21 cellular contexts compared by ENCODE assay signal in genomic region chr6:111294374-111294967, GRCh38.
A peak's percentile ranks its signal among the peaks of the same experiment; 100 is the strongest.
DNase-seq lines count a peak whose midpoint lies in the region; ATAC-seq and TF ChIP-seq lines count a peak whose summit lies in the region.
"Had no signal": no experiment of that assay in that cellular context is flagged by ENCODE, and none has a peak within 500 bp of the region (broad histone marks: within the 10 kb centered on the region; RNA-seq: fewer than 3 reads in every experiment).

No MANE protein-coding gene starts in this region.

- H2BK120ac ChIP-seq in neuronal stem cell (ENCODE audit: low read depth, low read length) = no peak overlapping the region

- no peak overlapping the region for H3K18ac ChIP-seq in neuronal stem cell (ENCODE audit: low read length)

- H4K20me1 ChIP-seq in neural progenitor cell (ENCODE audit: low read depth) = no peaks in the 10 kb centered on the region

- intact Hi-C loops in Right ventricle myocardium inferior (cut with DNase I) = no loop called here
- intact Hi-C loops in cardiac septum (cut with DNase I) = no loop called here
- intact Hi-C loops in sciatic nerve (cut with DNase I) = no loop called here

- H3K79me1 ChIP-seq in neuronal stem cell (ENCODE audit: low read depth, low read length) = no peaks in the 10 kb centered on the region

- no peak overlapping the region for H3K4ac ChIP-seq in neuronal stem cell (ENCODE audit: low read length)

- H3K23ac ChIP-seq in neuronal stem cell (ENCODE audit: low read depth, low read length, poor library complexity) = no peak overlapping the region

- no peaks in the 10 kb centered on the region for H3K9me3 Mint-ChIP-seq in activated CD8-positive, alpha-beta T cell treated with anti-CD3 and anti-CD28 coated beads, Interleukin-2, amount 10 ng/mL, durations not matched to agents 7 days and 5 days (ENCODE audit: insufficient read depth)
- H3K9me3 Mint-ChIP-seq in neural progenitor cell = peaks cover 3% of the 10 kb centered on the region
- H3K9me3 Mint-ChIP-seq: H9 had no signal

- no peak for TF ChIP-seq CTCF in neural progenitor cell (IDR thresholded peaks at IDR 0.05)

- no peak overlapping the region for H2BK12ac ChIP-seq in neuronal stem cell (ENCODE audit: low read length)

- no peaks in the 10 kb centered on the region for H3K27me3 ChIP-seq in neural progenitor cell
- no peaks in the 10 kb centered on the region for H3K27me3 ChIP-seq in neuronal stem cell (ENCODE audit: control insufficient read depth in 3 of 3, insufficient read depth in 3 of 3, low read depth in 1 of 3, low read length in 3 of 3)
- H3K27me3 ChIP-seq: SJCRH30 had no signal

- H3K36me3 Mint-ChIP-seq in activated CD8-positive, alpha-beta T cell treated with anti-CD3 and anti-CD28 coated beads, Interleukin-2, amount 10 ng/mL, durations not matched to agents 7 days and 5 days (ENCODE audit: low read depth) = peaks cover 22% of the 10 kb centered on the region
- H3K36me3 Mint-ChIP-seq in neural progenitor cell = peaks cover 10% of the 10 kb centered on the region

- H3K79me2 ChIP-seq in neural progenitor cell (ENCODE audit: low read depth) = no peaks in the 10 kb centered on the region

- no peak overlapping the region for H3K27ac ChIP-seq in neural progenitor cell
- H3K27ac ChIP-seq in neuronal stem cell (replicated peaks; ENCODE audit: low read length) = no peak overlapping the region
- H3K27ac ChIP-seq: HL-60, RWPE1, SJCRH30 had no signal

- peaks cover 24% of the 10 kb centered on the region for H3K4me1 Mint-ChIP-seq in activated CD8-positive, alpha-beta T cell treated with anti-CD3 and anti-CD28 coated beads, Interleukin-2, amount 10 ng/mL, durations not matched to agents 7 days and 5 days (ENCODE audit: low read depth)
- peaks cover 11% of the 10 kb centered on the region for H3K4me1 Mint-ChIP-seq in neural progenitor cell

- H2BK15ac ChIP-seq in neuronal stem cell (ENCODE audit: low read length) = no peak overlapping the region

- peak overlapping the region; percentile 21 for H3K27ac Mint-ChIP-seq in activated CD8-positive, alpha-beta T cell treated with anti-CD3 and anti-CD28 coated beads, Interleukin-2, amount 10 ng/mL, durations not matched to agents 7 days and 5 days
- H3K27ac Mint-ChIP-seq in neural progenitor cell = peak overlapping the region; percentile 4

- CTCF ChIA-PET in activated CD8-positive, alpha-beta T cell treated with anti-CD3 and anti-CD28 coated beads, Interleukin-2, amount 10 ng/mL, durations not matched to agents 7 days and 5 days (lab: Charles Lee) = interaction anchor here (1.9 kb wide), 1 partner anchor 35 kb away, joined by 5 read pairs; a partner anchor contains a TSS
- CTCF ChIA-PET in HEK293T (lab: Yijun Ruan, JAX) = no interaction called here

- H3F3A ChIP-seq in neural progenitor cell (ENCODE audit: low read depth) = peaks cover 4% of the 10 kb centered on the region

- H3K4me3 ChIP-seq in neural progenitor cell (no peak overlapping the region), neuronal stem cell (ENCODE audit: low read length in 2 of 2) (no peak overlapping the region)
- H3K4me3 ChIP-seq: SJCRH30 had no signal

- peaks cover 5% of the 10 kb centered on the region for H3K36me3 ChIP-seq in neural progenitor cell
- peaks cover 0 to 14% of the 10 kb centered on the region in 2 donors for H3K36me3 ChIP-seq in neuronal stem cell (replicated peaks in 1 of 2; ENCODE audit: control insufficient read depth in 2 of 2, insufficient read depth in 2 of 2, low read length in 2 of 2)

- no peak overlapping the region for H3K9ac ChIP-seq in neural progenitor cell
- H3K9ac ChIP-seq in neuronal stem cell (ENCODE audit: low read depth, low read length, poor library complexity) = no peak overlapping the region

- ATAC-seq in Right ventricle myocardium inferior (peak; percentile 16), sciatic nerve (no peak)
- ATAC-seq in activated CD8-positive, alpha-beta T cell treated with anti-CD3 and anti-CD28 coated beads, Interleukin-2, amount 10 ng/mL, durations not matched to agents 7 days and 5 days = peak; percentile 18

- H3K4me2 ChIP-seq in neural progenitor cell = no peak overlapping the region
- H3K4me2 ChIP-seq in neuronal stem cell (ENCODE audit: insufficient read depth, low read length, poor library complexity, severe bottlenecking) = no peak overlapping the region

- H3K27me3 Mint-ChIP-seq in activated CD8-positive, alpha-beta T cell treated with anti-CD3 and anti-CD28 coated beads, Interleukin-2, amount 10 ng/mL, durations not matched to agents 7 days and 5 days (ENCODE audit: low read depth) = no peaks in the 10 kb centered on the region
- H3K27me3 Mint-ChIP-seq in neural progenitor cell (ENCODE audit: insufficient read depth, low read depth) = no peaks in the 10 kb centered on the region

- no peak overlapping the region for H4K91ac ChIP-seq in neuronal stem cell (ENCODE audit: low read depth, low read length, poor library complexity)

- no peak overlapping the region for H3K14ac ChIP-seq in neuronal stem cell (ENCODE audit: low read length)

- POLR2A ChIA-PET in activated CD8-positive, alpha-beta T cell treated with anti-CD3 and anti-CD28 coated beads, Interleukin-2, amount 10 ng/mL, durations not matched to agents 7 days and 5 days (lab: Charles Lee) = interaction anchor here (0.7 kb wide), 1 partner anchor 169 kb away, joined by 3 read pairs; no protein-coding TSS in a partner anchor
- POLR2A ChIA-PET in HEK293T (lab: Yijun Ruan, JAX) = no interaction called here

- H3K9me3 ChIP-seq in neural progenitor cell (ENCODE audit: low read depth) (no peaks in the 10 kb centered on the region), neuronal stem cell (replicated peaks in 1 of 2; ENCODE audit: control insufficient read depth in 2 of 2, insufficient read depth in 1 of 2, low read depth in 1 of 2, low read length in 2 of 2) (no peaks in the 10 kb centered on the region)
- H3K9me3 ChIP-seq: SJCRH30 had no signal

- no CpG with 5 or more reads among the region's 7 CpGs for WGBS in neuronal stem cell (ENCODE audit: extremely low coverage in 2 of 2, insufficient read length in 2 of 2, insufficient replicate concordance in 1 of 2), 2 donors

- H4K8ac ChIP-seq in neuronal stem cell (ENCODE audit: low read depth, low read length) = no peak overlapping the region

- H2BK5ac ChIP-seq in neuronal stem cell (ENCODE audit: low read length) = no peak overlapping the region

- H3K4me1 ChIP-seq in neural progenitor cell = no peaks in the 10 kb centered on the region
- H3K4me1 ChIP-seq in neuronal stem cell (ENCODE audit: control insufficient read depth in 2 of 2, insufficient read depth in 1 of 2, low read depth in 1 of 2, low read length in 2 of 2) = no peaks in the 10 kb centered on the region
- H3K4me1 ChIP-seq: SJCRH30 had no signal

- H2AK5ac ChIP-seq in neuronal stem cell (ENCODE audit: low read depth, low read length) = no peak overlapping the region

- H2AFZ ChIP-seq in neural progenitor cell (replicated peaks) (no peak overlapping the region), neuronal stem cell (ENCODE audit: low read length) (no peak overlapping the region)

- DNase-seq in Right ventricle myocardium inferior (ENCODE audit: missing footprints) = no peak
- no peak for DNase-seq in cardiac septum (ENCODE audit: low spot score)
- DNase-seq in HT1080 (ENCODE audit: low read depth) = peak; percentile 1
- DNase-seq in activated CD8-positive, alpha-beta T cell treated with anti-CD3 and anti-CD28 coated beads, Interleukin-2, amount 10 ng/mL, durations not matched to agents 7 days and 5 days = no peak
- DNase-seq in neural progenitor cell (ENCODE audit: low spot score) = no peak
- DNase-seq in neuronal stem cell (ENCODE audit: low spot score) = no peak
- DNase-seq in HEK293T (ENCODE audit: extremely low spot score) = no peak
- no peak for DNase-seq in sciatic nerve (ENCODE audit: low spot score)
- DNase-seq: ACHN, AML-193, H9, KBM-7, NCI-H1417 treated with DMSO at 0.1 percent for 48 hours, NCI-H2029, NCI-H2171 treated with DMSO at 0.1 percent for 48 hours, NCI-H446 treated with DMSO at 0.1 percent for 48 hours, OCI-M1, SJCRH30 had no signal

- no peak overlapping the region for H3K4me3 Mint-ChIP-seq in activated CD8-positive, alpha-beta T cell treated with anti-CD3 and anti-CD28 coated beads, Interleukin-2, amount 10 ng/mL, durations not matched to agents 7 days and 5 days
- H3K4me3 Mint-ChIP-seq in neural progenitor cell = no peak overlapping the region
- H3K4me3 Mint-ChIP-seq: CD14-positive monocyte, H9 had no signal

TF ChIP-seq in HEK293T, 16 proteins besides CTCF, POLR2A, EP300 and RAD21:
- TF ChIP-seq L3MBTL2 (conservative IDR thresholded peaks at IDR 0.05) (no peak), SUZ12 (IDR thresholded peaks at IDR 0.05) (no peak), FOXA1 (IDR thresholded peaks at IDR 0.05) (no peak), FOXK2 (IDR thresholded peaks at IDR 0.05) (no peak), FOXM1 (IDR thresholded peaks at IDR 0.05; ENCODE audit: borderline replicate concordance) (no peak), LEF1 (IDR thresholded peaks at IDR 0.05; ENCODE audit: borderline replicate concordance) (no peak), HDGF (IDR thresholded peaks at IDR 0.05; ENCODE audit: borderline replicate concordance) (no peak), CTBP1 (IDR thresholded peaks at IDR 0.05; ENCODE audit: borderline replicate concordance) (no peak)
- TF ChIP-seq, protein P1, sequence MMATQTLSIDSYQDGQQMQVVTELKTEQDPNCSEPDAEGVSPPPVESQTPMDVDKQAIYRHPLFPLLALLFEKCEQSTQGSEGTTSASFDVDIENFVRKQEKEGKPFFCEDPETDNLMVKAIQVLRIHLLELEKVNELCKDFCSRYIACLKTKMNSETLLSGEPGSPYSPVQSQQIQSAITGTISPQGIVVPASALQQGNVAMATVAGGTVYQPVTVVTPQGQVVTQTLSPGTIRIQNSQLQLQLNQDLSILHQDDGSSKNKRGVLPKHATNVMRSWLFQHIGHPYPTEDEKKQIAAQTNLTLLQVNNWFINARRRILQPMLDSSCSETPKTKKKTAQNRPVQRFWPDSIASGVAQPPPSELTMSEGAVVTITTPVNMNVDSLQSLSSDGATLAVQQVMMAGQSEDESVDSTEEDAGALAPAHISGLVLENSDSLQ (IDR thresholded peaks at IDR 0.05) = no peak
